In genomic region chr10:80197972-80198591, GRCh38 we compare ENCODE assay signal across 9 cellular contexts. TPM values are rescaled to one million over a fixed set of nuclear protein-coding genes. Genes with fewer than 3 reads are reported as not detected.
DNase-seq lines count a peak whose midpoint lies in the region; ATAC-seq, FAIRE-seq and TF ChIP-seq lines count a peak whose summit lies in the region.
"Had no signal": no experiment of that assay in that cellular context is flagged by ENCODE, and none has a peak within 500 bp of the region (broad histone marks: within the 10 kb centered on the region; RNA-seq: fewer than 3 reads in every experiment).

No MANE protein-coding gene starts in this region.

- H4K20me1 ChIP-seq in GM23248 (ENCODE audit: insufficient read depth) (peaks cover 7% of the 10 kb centered on the region), SU-DHL-6 (ENCODE audit: low read depth, low read length) (peaks cover 4% of the 10 kb centered on the region; the same call in 1 of the 2 replicates)

- in situ Hi-C loops in GM23248 (cut with MboI), result no loop called here
- in situ Hi-C loops in gastrocnemius medialis (cut with MboI; ENCODE audit: low sequenced_read_pairs in 4 of 4), result no loop called here

- 53% methylated on average over 9 of the region's 9 CpGs for WGBS in GM23248 (ENCODE audit: low coverage in 1 of 2, low lambda C conversion rate in 2 of 2, missing lambda C conversion rate in 2 of 2), 2 experiments
- 80% methylated on average over 1 of the region's 9 CpGs; no CpG with 5 or more reads in 1 of the 2 donors for WGBS in gastroesophageal sphincter (ENCODE audit: low coverage in 1 of 2), 2 donors

- no peak for TF ChIP-seq POLR2A in gastroesophageal sphincter (IDR thresholded peaks at IDR 0.05)
- TF ChIP-seq POLR2A in gastrocnemius medialis (IDR thresholded peaks at IDR 0.05), result peak in 1 of 2 donors; percentile 33

- H3K9ac ChIP-seq in GM23248, result no peak overlapping the region
- H3K9ac ChIP-seq in SU-DHL-6 (ENCODE audit: low read length), result no peak overlapping the region

- peaks cover 100% of the 10 kb centered on the region for H3K79me2 ChIP-seq in GM23248 (ENCODE audit: insufficient read depth)
- peaks cover 99% of the 10 kb centered on the region for H3K79me2 ChIP-seq in SU-DHL-6 (ENCODE audit: insufficient read depth, low read length)

- ATAC-seq in gastroesophageal sphincter (no peak), gastrocnemius medialis (peak; percentile 33 to 48)

- H3K4me3 ChIP-seq in GM23248 (no peak overlapping the region), SU-DHL-6 (ENCODE audit: insufficient read depth, low read length, poor library complexity, severe bottlenecking) (no peak overlapping the region), gastroesophageal sphincter (no peak overlapping the region), gastrocnemius medialis (peak overlapping the region in 2 of 4 donors; percentile 19 to 43)

- H3K4me2 ChIP-seq in GM23248 (ENCODE audit: unreplicated experiment) (no peak overlapping the region), SU-DHL-6 (ENCODE audit: low read depth, low read length, poor library complexity, severe bottlenecking) (peak overlapping the region; percentile 5)

- H3K9me2 ChIP-seq in GM23248 (ENCODE audit: insufficient read depth) (no peaks in the 10 kb centered on the region), SU-DHL-6 (replicated peaks; ENCODE audit: insufficient read depth, low read length) (no peaks in the 10 kb centered on the region)

- TF ChIP-seq CTCF in SU-DHL-6 (IDR thresholded peaks at IDR 0.05; ENCODE audit: insufficient read depth, low read length, poor library complexity, severe bottlenecking) (no peak), gastroesophageal sphincter (IDR thresholded peaks at IDR 0.05) (no peak), gastrocnemius medialis (IDR thresholded peaks at IDR 0.05 in 4 of 5, conservative IDR thresholded peaks at IDR 0.05 in 1 of 5) (no peak)

- no peak for DNase-seq in GM23248
- peak; percentile 73 to 83 for DNase-seq in gastrocnemius medialis
- no peak for DNase-seq in NCI-H2227 (lab: John Stamatoyannopoulos, UW; ENCODE audit: unreplicated experiment)
- no peak for DNase-seq in putamen (ENCODE audit: low spot score)
- DNase-seq in HTR-8/SVneo (ENCODE audit: insufficient read length, low spot score), result no peak
- DNase-seq in D341Med (ENCODE audit: low spot score), result no peak
- DNase-seq: NCI-H2171 had no signal

- H3K4me1 ChIP-seq in GM23248 (ENCODE audit: insufficient read depth) (peaks cover 60% of the 10 kb centered on the region), gastroesophageal sphincter (peaks cover 15 to 100% (median 53%) of the 10 kb centered on the region in 3 donors), gastrocnemius medialis (peaks cover 92 to 98% of the 10 kb centered on the region in 2 donors)

- no peak for TF ChIP-seq EP300 in gastroesophageal sphincter (IDR thresholded peaks at IDR 0.05)

- H3K9me3 ChIP-seq in GM23248 (ENCODE audit: low read depth) (no peaks in the 10 kb centered on the region), SU-DHL-6 (ENCODE audit: insufficient read depth, low read length) (no peaks in the 10 kb centered on the region), gastroesophageal sphincter (no peaks in the 10 kb centered on the region), gastrocnemius medialis (no peaks in the 10 kb centered on the region)

- H2AFZ ChIP-seq in GM23248 (no peak overlapping the region), SU-DHL-6 (ENCODE audit: low read depth, low read length, severe bottlenecking) (no peak overlapping the region)

- no peak for FAIRE-seq in HTR-8/SVneo (lab: Jason Lieb, UNC)

- H3K27me3 ChIP-seq in GM23248 (replicated peaks; ENCODE audit: insufficient read depth), result no peaks in the 10 kb centered on the region
- no peaks in the 10 kb centered on the region for H3K27me3 ChIP-seq in SU-DHL-6 (ENCODE audit: low read length)
- H3K27me3 ChIP-seq in gastroesophageal sphincter, result no peaks in the 10 kb centered on the region
- H3K27me3 ChIP-seq in gastrocnemius medialis, result no peaks in the 10 kb centered on the region

- peak overlapping the region; percentile 95 for H3K27ac ChIP-seq in GM23248
- 0 out of 2 replicates have a peak overlapping the region, but pooled peaks have one; percentile 12 for H3K27ac ChIP-seq in SU-DHL-6 (ENCODE audit: low read depth, low read length)
- peak overlapping the region in 3 of 4 donors; percentile 50 to 100 (median 80) for H3K27ac ChIP-seq in gastroesophageal sphincter
- H3K27ac ChIP-seq in gastrocnemius medialis, result peak overlapping the region; percentile 95 to 100 (median 98)

- H3K36me3 ChIP-seq in GM23248 (ENCODE audit: low read depth) (no peaks in the 10 kb centered on the region), SU-DHL-6 (ENCODE audit: low read length) (peaks cover under 1% of the 10 kb centered on the region; the same call in 1 of the 2 replicates), gastroesophageal sphincter (peaks cover 0 to 13% of the 10 kb centered on the region in 2 donors), gastrocnemius medialis (no peaks in the 10 kb centered on the region)

- peaks cover 24% of the 10 kb centered on the region for H3F3A ChIP-seq in GM23248 (ENCODE audit: insufficient read depth)
- peaks cover 5% of the 10 kb centered on the region; the same call in 1 of the 2 replicates for H3F3A ChIP-seq in SU-DHL-6 (ENCODE audit: insufficient read depth)

- intact Hi-C loops in gastrocnemius medialis (cut with DNase I; ENCODE audit: low total_unique reads), result no loop called here

RNA-seq across cellular contexts. Expression of gene ANXA11, which starts 7.3 kb away (rescaled TPM):
- total RNA-seq in GM23248 (2014; rRNA removed; shearing (Covaris generic)), result 116 and 121 TPM in 2 replicates
- 189 and 194 TPM in 2 replicates for polyA plus RNA-seq in GM23248 (2016; fragmentation: Nextera tagmentation; extraction: Ambion mirVana)
- total RNA-seq in gastroesophageal sphincter, result 100 to 1,000 TPM; 117 to 225 (median 162) TPM
- 100 to 1,000 TPM; 142 to 202 (median 173) TPM for total RNA-seq in gastrocnemius medialis

Comparison
In these comparisons a context has a peak if more than half of its experiments do, and no peak if none do; other contexts are left out.
1. DNase-seq: peak in gastrocnemius medialis (2 of 2); none in GM23248 (single experiment), NCI-H2227 (single experiment), putamen (single experiment), HTR-8/SVneo (single experiment) and D341Med (single experiment).
2. H3K27ac ChIP-seq: peak in every context shown above with its lines; median percentile 98 in gastrocnemius medialis; 95 in GM23248; 80 in gastroesophageal sphincter; 12 in SU-DHL-6.